1 cellular context compared by ENCODE assay signal in genomic region chr7:134710854-134711624, GRCh38.
TF ChIP-seq lines count a peak whose summit lies in the region.

No MANE protein-coding gene starts in this region.

TF ChIP-seq in SK-N-SH, 30 proteins besides CTCF, POLR2A, EP300 and RAD21 (continued from another document):
- TF ChIP-seq, protein P1, sequence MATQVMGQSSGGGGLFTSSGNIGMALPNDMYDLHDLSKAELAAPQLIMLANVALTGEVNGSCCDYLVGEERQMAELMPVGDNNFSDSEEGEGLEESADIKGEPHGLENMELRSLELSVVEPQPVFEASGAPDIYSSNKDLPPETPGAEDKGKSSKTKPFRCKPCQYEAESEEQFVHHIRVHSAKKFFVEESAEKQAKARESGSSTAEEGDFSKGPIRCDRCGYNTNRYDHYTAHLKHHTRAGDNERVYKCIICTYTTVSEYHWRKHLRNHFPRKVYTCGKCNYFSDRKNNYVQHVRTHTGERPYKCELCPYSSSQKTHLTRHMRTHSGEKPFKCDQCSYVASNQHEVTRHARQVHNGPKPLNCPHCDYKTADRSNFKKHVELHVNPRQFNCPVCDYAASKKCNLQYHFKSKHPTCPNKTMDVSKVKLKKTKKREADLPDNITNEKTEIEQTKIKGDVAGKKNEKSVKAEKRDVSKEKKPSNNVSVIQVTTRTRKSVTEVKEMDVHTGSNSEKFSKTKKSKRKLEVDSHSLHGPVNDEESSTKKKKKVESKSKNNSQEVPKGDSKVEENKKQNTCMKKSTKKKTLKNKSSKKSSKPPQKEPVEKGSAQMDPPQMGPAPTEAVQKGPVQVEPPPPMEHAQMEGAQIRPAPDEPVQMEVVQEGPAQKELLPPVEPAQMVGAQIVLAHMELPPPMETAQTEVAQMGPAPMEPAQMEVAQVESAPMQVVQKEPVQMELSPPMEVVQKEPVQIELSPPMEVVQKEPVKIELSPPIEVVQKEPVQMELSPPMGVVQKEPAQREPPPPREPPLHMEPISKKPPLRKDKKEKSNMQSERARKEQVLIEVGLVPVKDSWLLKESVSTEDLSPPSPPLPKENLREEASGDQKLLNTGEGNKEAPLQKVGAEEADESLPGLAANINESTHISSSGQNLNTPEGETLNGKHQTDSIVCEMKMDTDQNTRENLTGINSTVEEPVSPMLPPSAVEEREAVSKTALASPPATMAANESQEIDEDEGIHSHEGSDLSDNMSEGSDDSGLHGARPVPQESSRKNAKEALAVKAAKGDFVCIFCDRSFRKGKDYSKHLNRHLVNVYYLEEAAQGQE (IDR thresholded peaks at IDR 0.05; ENCODE audit: low read depth, low read length), result no peak
- TF ChIP-seq NFIC (IDR thresholded peaks at IDR 0.05; ENCODE audit: borderline replicate concordance) (no peak), NRF1 (IDR thresholded peaks at IDR 0.05; ENCODE audit: low read depth, low read length) (no peak)
